In genomic region chr14:45551276-45551820, GRCh38 we compare ENCODE assay signal across 8 cellular contexts.
DNase-seq lines count a peak whose midpoint lies in the region; ATAC-seq and TF ChIP-seq lines count a peak whose summit lies in the region.
"Not testable (repeated sequence)": the region's sequence is repeated elsewhere in the genome, so short reads cannot be mapped to it uniquely, and the experiment has no call there.

No MANE protein-coding gene starts in this region.

- ATAC-seq in WTC11: not testable (repeated sequence)

- H3K27ac ChIP-seq in esophagus squamous epithelium: peak overlapping the region in 2 of 4 donors; percentile 30 to 33
- not testable (repeated sequence) for H3K27ac ChIP-seq in suprapubic skin

- DNase-seq in ELF-1 (ENCODE audit: low read depth, low spot score) (peak; percentile 58), NCI-H1105 treated with DMSO at 0.1 percent for 48 hours (lab: John Stamatoyannopoulos, UW) (peak; percentile 21), NCI-H69 (lab: John Stamatoyannopoulos, UW) (peak; percentile 70), WTC11 (ENCODE audit: low spot score) (peak; percentile 34), islet precursor cell (peak; percentile 52), nephron progenitor cell (peak; percentile 11)
- DNase-seq in esophagus squamous epithelium (lab: John Stamatoyannopoulos, UW); suprapubic skin (ENCODE audit: low spot score in 2 of 2): not testable (repeated sequence)

- TF ChIP-seq EP300 in suprapubic skin (IDR thresholded peaks at IDR 0.05): not testable (repeated sequence)

- POLR2A ChIA-PET in WTC11 (lab: Charles Lee): not testable (repeated sequence)

- WGBS in esophagus squamous epithelium, 2 donors: 59 to 62% methylated on average over 15 to 16 of the region's 16 CpGs
- WGBS in suprapubic skin: 70% methylated on average over 12 of the region's 16 CpGs

- H3K4me3 ChIP-seq in esophagus squamous epithelium (peak overlapping the region in 3 of 4 donors; percentile 27 to 34 (median 31)), suprapubic skin (peak overlapping the region; percentile 14)

- H3K36me3 ChIP-seq in esophagus squamous epithelium, suprapubic skin: not testable (repeated sequence)

- not testable (repeated sequence) for H3K27me3 ChIP-seq in esophagus squamous epithelium, suprapubic skin

- H3K36me3 Mint-ChIP-seq in WTC11: not testable (repeated sequence)
- H3K36me3 Mint-ChIP-seq in nephron progenitor cell (ENCODE audit: low read depth): peaks cover 11% of the 10 kb centered on the region

- CTCF ChIA-PET in WTC11 (lab: Charles Lee): interaction anchor here (0.6 to 2.5 kb wide), 3 partner anchors 24 to 459 kb away, joined by 3 to 7 read pairs (median 5); no protein-coding TSS in a partner anchor

- H3K4me3 Mint-ChIP-seq in WTC11 (peak overlapping the region; percentile 83), nephron progenitor cell (peak overlapping the region; percentile 81)

- H3K4me1 Mint-ChIP-seq in WTC11 (peaks cover 30% of the 10 kb centered on the region), nephron progenitor cell (peaks cover 12% of the 10 kb centered on the region)

- intact Hi-C loops in esophagus squamous epithelium (cut with DNase I): not testable (repeated sequence)

- not testable (repeated sequence) for TF ChIP-seq CTCF in WTC11 (IDR thresholded peaks at IDR 0.05); esophagus squamous epithelium (IDR thresholded peaks at IDR 0.05); nephron progenitor cell (IDR thresholded peaks at IDR 0.05); suprapubic skin (IDR thresholded peaks at IDR 0.05)

- peaks cover 18% of the 10 kb centered on the region for H3K27me3 Mint-ChIP-seq in WTC11 (ENCODE audit: low read depth)
- H3K27me3 Mint-ChIP-seq in nephron progenitor cell (ENCODE audit: low read depth, poor library complexity): not testable (repeated sequence)

- not testable (repeated sequence) for H3K9me3 Mint-ChIP-seq in WTC11
- peaks cover 45% of the 10 kb centered on the region for H3K9me3 Mint-ChIP-seq in nephron progenitor cell

- 0 out of 2 replicates have a peak overlapping the region, but pooled peaks have one; percentile 33 for H3K27ac Mint-ChIP-seq in WTC11
- H3K27ac Mint-ChIP-seq in nephron progenitor cell: peak overlapping the region; percentile 88

- not testable (repeated sequence) for H3K4me1 ChIP-seq in esophagus squamous epithelium, suprapubic skin

- not testable (repeated sequence) for TF ChIP-seq POLR2A in esophagus squamous epithelium (IDR thresholded peaks at IDR 0.05); suprapubic skin (IDR thresholded peaks at IDR 0.05)

- H3K9me3 ChIP-seq in esophagus squamous epithelium, suprapubic skin: not testable (repeated sequence)

TF ChIP-seq in WTC11, 78 proteins besides CTCF, POLR2A, EP300 and RAD21:
- TF ChIP-seq ZNF281 (CRISPR knock-in tag; IDR thresholded peaks at IDR 0.05): peak; percentile 38; the same call in 1 of the 2 replicates
- peak; percentile 87 for TF ChIP-seq FOXK1 (CRISPR knock-in tag; IDR thresholded peaks at IDR 0.05)
- 0 out of 2 replicates have a peak, but pooled peaks have one; percentile 51 for TF ChIP-seq FOXP1 (CRISPR knock-in tag; IDR thresholded peaks at IDR 0.05; ENCODE audit: borderline replicate concordance)
- 0 out of 2 replicates have a peak, but pooled peaks have one; percentile 46 for TF ChIP-seq AFF4 (CRISPR knock-in tag; IDR thresholded peaks at IDR 0.05; ENCODE audit: borderline replicate concordance)
- TF ChIP-seq MAX (CRISPR knock-in tag; IDR thresholded peaks at IDR 0.05): peak; percentile 48; the same call in 1 of the 2 replicates
- TF ChIP-seq AR (CRISPR knock-in tag; IDR thresholded peaks at IDR 0.05): peak; percentile 12; the same call in 1 of the 2 replicates
